ENCODE assay signal across 22 cellular contexts in the genomic region with DNA sequence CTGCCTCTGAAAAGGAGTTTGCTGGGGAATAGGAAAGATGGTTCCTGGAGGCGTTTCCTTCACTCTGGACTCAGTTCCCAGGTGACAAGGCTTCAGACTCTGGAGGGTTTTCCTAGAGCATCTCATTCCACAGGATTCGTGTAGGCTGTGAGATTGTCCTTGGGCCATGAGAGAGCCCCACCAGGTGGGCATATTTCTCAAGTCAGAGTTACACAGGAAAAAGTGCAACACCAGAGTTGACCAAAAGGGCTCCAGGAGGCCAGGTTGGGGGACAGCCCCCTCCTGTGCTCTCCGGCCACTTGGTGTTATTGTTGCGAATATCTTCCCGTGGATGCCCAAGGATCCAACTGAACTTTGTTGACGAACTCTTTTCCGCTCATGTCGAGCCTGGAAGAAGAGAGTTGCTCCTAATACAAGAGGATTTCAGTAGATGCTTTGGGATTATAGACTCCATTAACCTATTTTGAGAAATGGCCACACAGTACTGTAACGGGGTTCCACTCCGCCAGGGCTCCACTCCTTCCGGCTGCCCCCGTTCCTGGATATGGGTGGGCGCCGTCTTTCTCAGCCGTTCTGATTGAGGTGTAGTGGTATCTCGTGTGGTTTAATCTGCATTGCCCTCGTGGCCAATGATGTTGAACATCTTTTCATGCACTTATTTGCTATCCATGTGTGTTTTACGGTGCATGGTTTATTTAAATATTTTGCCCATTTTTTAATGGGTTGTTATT.
DNase-seq lines count a peak whose midpoint lies in the region; ATAC-seq, FAIRE-seq and TF ChIP-seq lines count a peak whose summit lies in the region.
"Had no signal": no experiment of that assay in that cellular context is flagged by ENCODE, and none has a peak within 500 bp of the region (broad histone marks: within the 10 kb centered on the region; RNA-seq: fewer than 3 reads in every experiment).

No MANE protein-coding gene starts in this region.

- no peak overlapping the region for H3K4me2 ChIP-seq in H1 (ENCODE audit: insufficient read depth in 1 of 2, low read depth in 2 of 2, low read length in 2 of 2)
- H3K4me2 ChIP-seq: BLaER1 treated with 17β-estradiol and CSF1 and Interleukin-3, amounts not matched to agents 10 nM and 100 nM; GM23338 had no signal

- POLR2A ChIA-PET in H1 (lab: Charles Lee; ENCODE audit: partially characterized antibody): no interaction called here

- H3K36me3 ChIP-seq in right atrium auricular region (no peaks in the 10 kb centered on the region), H1 (ENCODE audit: control insufficient read depth in 2 of 4, insufficient read depth in 4 of 4, low read length in 3 of 4) (no peaks in the 10 kb centered on the region)
- H3K36me3 ChIP-seq: BLaER1 treated with 17β-estradiol and CSF1 and Interleukin-3, amounts not matched to agents 10 nM and 100 nM; Peyer's patch had no signal

- H3K27me3 Mint-ChIP-seq in osteocyte (ENCODE audit: unreplicated experiment): no peaks in the 10 kb centered on the region

- H3K23ac ChIP-seq in H1 (ENCODE audit: insufficient read length): no peak overlapping the region

- H2BK20ac ChIP-seq in H1 (ENCODE audit: low read length): peak overlapping the region; percentile 21; the same call in 1 of the 2 replicates

- ATAC-seq in left cardiac atrium: no peak
- no peak for ATAC-seq in HG03354 (IDR thresholded peaks at IDR 0.05; ENCODE audit: poor library complexity, severe bottlenecking, unreplicated experiment)
- ATAC-seq: CD8-positive, alpha-beta T cell; GM23338 had no signal

- no peaks in the 10 kb centered on the region for H4K20me1 ChIP-seq in H1 (replicated peaks in 1 of 2; ENCODE audit: control insufficient read depth in 1 of 2, insufficient read depth in 2 of 2, low read length in 2 of 2)
- H4K20me1 ChIP-seq: BLaER1 treated with 17β-estradiol and CSF1 and Interleukin-3, amounts not matched to agents 10 nM and 100 nM had no signal

- H3K4me3 ChIP-seq in right atrium auricular region (no peak overlapping the region), H1 (ENCODE audit: extremely low read depth in 1 of 4, insufficient read depth in 2 of 4, low read depth in 3 of 4, low read length in 4 of 4) (no peak overlapping the region)
- H3K4me3 ChIP-seq: BLaER1 treated with 17β-estradiol and CSF1 and Interleukin-3, amounts not matched to agents 10 nM and 100 nM; GM23338; Peyer's patch; SK-N-MC had no signal

- no peak overlapping the region for H2BK15ac ChIP-seq in H1 (ENCODE audit: low read length)

- H3K4me1 ChIP-seq in right atrium auricular region: no peaks in the 10 kb centered on the region
- no peaks in the 10 kb centered on the region for H3K4me1 ChIP-seq in H1 (replicated peaks in 1 of 4; ENCODE audit: control insufficient read depth in 3 of 4, insufficient read depth in 4 of 4, low read length in 3 of 4)
- H3K4me1 ChIP-seq: BLaER1 treated with 17β-estradiol and CSF1 and Interleukin-3, amounts not matched to agents 10 nM and 100 nM; Peyer's patch had no signal

- H3K23me2 ChIP-seq in H1 (ENCODE audit: low read depth, low read length): peaks cover 8% of the 10 kb centered on the region; the same call in 1 of the 2 replicates

- no peak overlapping the region for H2BK5ac ChIP-seq in H1 (ENCODE audit: low read depth, low read length)

- H3K18ac ChIP-seq in H1 (ENCODE audit: extremely low read depth, low read length): no peak overlapping the region

- CTCF ChIA-PET in H1 (lab: Charles Lee; ENCODE audit: partially characterized antibody): interaction anchor here (0.9 kb wide), 1 partner anchor 11 kb away, joined by 5 read pairs; no protein-coding TSS in a partner anchor

- no peak overlapping the region for H3K14ac ChIP-seq in H1 (ENCODE audit: insufficient read length)

- no peaks in the 10 kb centered on the region for H3K9me3 ChIP-seq in right atrium auricular region
- H3K9me3 ChIP-seq in H1 (ENCODE audit: insufficient read depth in 2 of 2, low read depth in 1 of 2, low read length in 1 of 2): no peaks in the 10 kb centered on the region
- H3K9me3 ChIP-seq: BLaER1 treated with 17β-estradiol and CSF1 and Interleukin-3, amounts not matched to agents 10 nM and 100 nM; Peyer's patch had no signal

- H4K91ac ChIP-seq in H1 (replicated peaks; ENCODE audit: insufficient read length, low read length): no peak overlapping the region

- no peak overlapping the region for H3K4ac ChIP-seq in H1 (replicated peaks; ENCODE audit: insufficient read length, low read depth, low read length)

- peaks cover 4% of the 10 kb centered on the region for H3K9me3 Mint-ChIP-seq in osteocyte (ENCODE audit: unreplicated experiment)
- H3K9me3 Mint-ChIP-seq: CD8-positive, alpha-beta T cell had no signal

- H3K27me3 ChIP-seq in right atrium auricular region (no peaks in the 10 kb centered on the region), H1 (replicated peaks in 1 of 4; ENCODE audit: control insufficient read depth in 3 of 4, extremely low read depth in 1 of 4, insufficient read depth in 3 of 4, low read length in 3 of 4) (no peaks in the 10 kb centered on the region)
- H3K27me3 ChIP-seq: BLaER1 treated with 17β-estradiol and CSF1 and Interleukin-3, amounts not matched to agents 10 nM and 100 nM; Peyer's patch had no signal

- no peak overlapping the region for H3K4me3 Mint-ChIP-seq in osteocyte (ENCODE audit: unreplicated experiment)
- H3K4me3 Mint-ChIP-seq: CD8-positive, alpha-beta T cell; GM23338; HFFc6 had no signal

- no peak overlapping the region for H2AK5ac ChIP-seq in H1 (ENCODE audit: low read depth, low read length)

- no peaks in the 10 kb centered on the region for H3K79me1 ChIP-seq in H1 (ENCODE audit: low read depth, low read length)

- H4K5ac ChIP-seq in H1 (ENCODE audit: insufficient read length, low read depth, low read length): no peak overlapping the region

- H3K4me1 Mint-ChIP-seq in osteocyte (ENCODE audit: unreplicated experiment): no peaks in the 10 kb centered on the region
- H3K4me1 Mint-ChIP-seq: GM23338 had no signal

- no peak overlapping the region for H4K8ac ChIP-seq in H1 (ENCODE audit: extremely low read depth, insufficient read depth, low read length)

- H3K27ac ChIP-seq in right atrium auricular region (no peak overlapping the region), H1 (ENCODE audit: low read depth, low read length) (no peak overlapping the region)
- H3K27ac ChIP-seq: BLaER1 treated with 17β-estradiol and CSF1 and Interleukin-3, amounts not matched to agents 10 nM and 100 nM; Peyer's patch; SK-N-MC had no signal

- no peak overlapping the region for H2AFZ ChIP-seq in H1 (ENCODE audit: low read length)
- H2AFZ ChIP-seq: GM23338 had no signal

- H3K36me3 Mint-ChIP-seq in osteocyte (ENCODE audit: unreplicated experiment): no peaks in the 10 kb centered on the region
- H3K36me3 Mint-ChIP-seq: CD8-positive, alpha-beta T cell had no signal

- H3K27ac Mint-ChIP-seq in osteocyte (ENCODE audit: unreplicated experiment): no peak overlapping the region
- H3K27ac Mint-ChIP-seq: CD8-positive, alpha-beta T cell; GM23338; HFFc6 had no signal

- H3K79me2 ChIP-seq in H1 (ENCODE audit: control insufficient read depth in 1 of 2, insufficient read depth in 2 of 2, low read length in 2 of 2): no peaks in the 10 kb centered on the region

- TF ChIP-seq CTCF in right atrium auricular region (IDR thresholded peaks at IDR 0.05) (no peak), H1 (IDR thresholded peaks at IDR 0.05; ENCODE audit: control extremely low read depth in 1 of 3, insufficient read depth in 1 of 3, low read depth in 1 of 3, low read length in 3 of 3) (no peak), osteocyte (IDR thresholded peaks at IDR 0.05) (no peak)

- TF ChIP-seq POLR2A in H1 (IDR thresholded peaks at IDR 0.05; ENCODE audit: control extremely low read depth in 1 of 2, low read depth in 2 of 2, low read length in 2 of 2): no peak

- H3K9ac ChIP-seq in H1 (replicated peaks in 1 of 4; ENCODE audit: extremely low read depth in 1 of 4, low read depth in 3 of 4, low read length in 3 of 4): no peak overlapping the region
- H3K9ac ChIP-seq: BLaER1 treated with 17β-estradiol and CSF1 and Interleukin-3, amounts not matched to agents 10 nM and 100 nM had no signal

- 92% methylated on average over 18 of the region's 18 CpGs; no CpG with 5 or more reads in 1 of the 2 experiments for WGBS in H1 (ENCODE audit: extremely low coverage in 1 of 2, insufficient coverage in 1 of 2, insufficient read length in 1 of 2, insufficient replicate concordance in 2 of 2, low coverage in 1 of 2, low lambda C conversion rate in 2 of 2, missing lambda C conversion rate in 1 of 2), 2 experiments

- H2BK120ac ChIP-seq in H1 (replicated peaks; ENCODE audit: low read depth, low read length): no peak overlapping the region

- H2BK12ac ChIP-seq in H1 (ENCODE audit: low read depth, low read length): no peak overlapping the region

- DNase-seq in right atrium auricular region (ENCODE audit: low spot score) (peak; percentile 47), left cardiac atrium (no peak), H1 (ENCODE audit: low read depth in 1 of 2, low spot score in 2 of 2) (peak in 1 of 2 experiments; percentile 35), osteocyte (ENCODE audit: extremely low spot score, unreplicated experiment) (peak; percentile 64), SHP77 (lab: John Stamatoyannopoulos, UW) (no peak), NCI-H187 (lab: John Stamatoyannopoulos, UW) (no peak)
- DNase-seq: HFFc6; NCI-H1092 treated with DMSO at 0.1 percent for 48 hours; NCI-H146; NCI-H2081; NCI-H748 treated with DMSO at 0.1 percent for 48 hours; NK-92 treated with Interleukin-12 subunit alpha and Interleukin-12 subunit beta, amount 100 ng/mL, for 24 hours; Peyer's patch; Right ventricle myocardium superior had no signal

- no peak for FAIRE-seq in H1 (lab: Jason Lieb, UNC)
- FAIRE-seq: D721Med, GM12891, GM18507 had no signal

- intact Hi-C loops in left cardiac atrium (cut with DNase I): no loop called here

- no peak; a peak in 1 of 4 replicates for TF ChIP-seq RAD21 in H1 (IDR thresholded peaks at IDR 0.05 in 1 of 2, conservative IDR thresholded peaks at IDR 0.05 in 1 of 2; ENCODE audit: low read depth in 2 of 2, low read length in 2 of 2)

- no peak for TF ChIP-seq EP300 in H1 (IDR thresholded peaks at IDR 0.05; ENCODE audit: borderline replicate concordance in 1 of 2, low read depth in 2 of 2, low read length in 2 of 2)

- no peak overlapping the region for H3K56ac ChIP-seq in H1 (replicated peaks; ENCODE audit: insufficient read length, low read depth, low read length)

TF ChIP-seq in H1, 55 proteins besides CTCF, POLR2A, EP300 and RAD21 (continues in another document):
- TF ChIP-seq CREB1 (IDR thresholded peaks at IDR 0.05): no peak
- no peak for TF ChIP-seq SIN3A (conservative IDR thresholded peaks at IDR 0.05 in 1 of 2, IDR thresholded peaks at IDR 0.05 in 1 of 2; ENCODE audit: low read depth in 1 of 2, low read length in 2 of 2)
- TF ChIP-seq CTBP2 (IDR thresholded peaks at IDR 0.05; ENCODE audit: borderline replicate concordance, insufficient read depth, insufficient read length, low read length): no peak
- no peak for TF ChIP-seq TBP (IDR thresholded peaks at IDR 0.05; ENCODE audit: low read depth, low read length)
- no peak for TF ChIP-seq PHF8 (conservative IDR thresholded peaks at IDR 0.05; ENCODE audit: low read depth, low read length)
- TF ChIP-seq FOSL1 (IDR thresholded peaks at IDR 0.05; ENCODE audit: insufficient read depth, low read depth, low read length): no peak
- no peak for TF ChIP-seq RXRA (IDR thresholded peaks at IDR 0.05; ENCODE audit: insufficient read depth, low read depth, low read length)
- TF ChIP-seq KDM1A (IDR thresholded peaks at IDR 0.05; ENCODE audit: borderline replicate concordance, low read length): no peak

Comparison
In these comparisons a context has a peak if more than half of its experiments do, and no peak if none do; other contexts are left out.
1. DNase-seq: peak in right atrium auricular region (single experiment) and osteocyte (single experiment); none in left cardiac atrium (single experiment), SHP77 (0 of 2) and NCI-H187 (0 of 2).